ENCODE assay signal across 14 cellular contexts in the genomic region with DNA sequence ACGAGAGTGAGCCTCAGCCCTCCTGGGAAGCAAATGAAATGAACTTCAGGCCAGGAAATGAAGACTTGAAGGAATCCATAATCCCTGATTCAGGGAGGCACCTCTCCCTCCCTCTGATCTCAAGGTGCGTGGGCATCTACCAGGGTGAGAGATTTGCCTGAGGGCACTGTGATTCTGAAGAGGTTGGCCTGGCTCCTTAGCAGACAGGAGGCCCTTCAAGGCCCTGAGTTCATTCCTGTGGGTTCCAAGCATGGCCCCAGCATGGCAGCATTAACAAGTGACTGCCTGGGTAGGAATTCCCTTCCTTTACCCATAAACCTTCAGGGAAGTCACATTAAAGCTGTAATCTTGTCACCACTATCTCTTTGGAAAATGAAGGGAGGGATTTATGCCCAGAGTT. TPM values are rescaled to one million over a fixed set of nuclear protein-coding genes. Genes with fewer than 3 reads are reported as not detected.
DNase-seq lines count a peak whose midpoint lies in the region; FAIRE-seq and TF ChIP-seq lines count a peak whose summit lies in the region.
"Had no signal": no experiment of that assay in that cellular context is flagged by ENCODE, and none has a peak within 500 bp of the region (broad histone marks: within the 10 kb centered on the region; RNA-seq: fewer than 3 reads in every experiment).

No MANE protein-coding gene starts in this region.

- peaks cover 3% of the 10 kb centered on the region; the same call in 1 of the 2 replicates for H3K4me1 ChIP-seq in HEK293 (ENCODE audit: control insufficient read depth, insufficient read depth, low read length)
- H3K4me1 ChIP-seq in colonic mucosa = no peaks in the 10 kb centered on the region
- peaks cover 45 to 49% of the 10 kb centered on the region in 2 experiments for H3K4me1 ChIP-seq in neutrophil (ENCODE audit: control insufficient read depth in 1 of 2, insufficient read depth in 1 of 2, low read depth in 1 of 2, low read length in 1 of 2)

- H3K36me3 ChIP-seq in HEK293 (ENCODE audit: control insufficient read depth in 2 of 2, insufficient read depth in 1 of 2, low read length in 2 of 2) (no peaks in the 10 kb centered on the region), colonic mucosa (no peaks in the 10 kb centered on the region), neutrophil (no peaks in the 10 kb centered on the region)

- no peak for FAIRE-seq in H54 (lab: Jason Lieb, UNC)
- FAIRE-seq: urothelium cell line had no signal

- intact Hi-C loops in colonic mucosa (cut with DNase I) = loop anchor here (5.0 to 10.0 kb wide), 2 partner anchors 71 to 171 kb away; no protein-coding TSS in a partner anchor

- peak overlapping the region in 1 of 2 donors; percentile 23 for H3K9ac ChIP-seq in colonic mucosa (ENCODE audit: low read depth in 2 of 2, low read length in 2 of 2)

- H3K4me3 ChIP-seq in HEK293 (ENCODE audit: low read depth, low read length) = no peak overlapping the region
- no peak overlapping the region for H3K4me3 ChIP-seq in colonic mucosa
- no peak overlapping the region for H3K4me3 ChIP-seq in neutrophil (ENCODE audit: low read depth in 1 of 2, low read length in 1 of 2)

- H3K27ac ChIP-seq in HEK293 (ENCODE audit: extremely low read depth, low read depth, low read length) (no peak overlapping the region), colonic mucosa (peak overlapping the region; percentile 31), neutrophil (peak overlapping the region; percentile 87)

- DNase-seq in AG08395 (ENCODE audit: low spot score) = peak; percentile 33
- DNase-seq in colonic mucosa = no peak
- no peak for DNase-seq in H54 (ENCODE audit: insufficient read length, low spot score)
- no peak for DNase-seq in effector CD4-positive, alpha-beta T cell
- DNase-seq in NCI-H1092 treated with DMSO at 0.1 percent for 48 hours (lab: John Stamatoyannopoulos, UW) = no peak
- no peak for DNase-seq in COLO829 (ENCODE audit: low spot score)
- DNase-seq: activated CD4-positive, CD25-positive, alpha-beta regulatory T cell; activated T-cell treated with anti-CD3 and anti-CD28 coated beads for 4 hours; anterior cingulate cortex; DMS79; NK-92 treated with Interleukin-12 subunit alpha and Interleukin-12 subunit beta, amount 100 ng/mL, for 24 hours had no signal

- no peak for TF ChIP-seq POLR2A in H54 (IDR thresholded peaks at IDR 0.05; ENCODE audit: low read depth, low read length)

- TF ChIP-seq CTCF in HEK293 (tag by site-specific recombination; IDR thresholded peaks at IDR 0.05) = no peak
- no peak for TF ChIP-seq CTCF in colonic mucosa (IDR thresholded peaks at IDR 0.05)
- no peak for TF ChIP-seq CTCF in neutrophil (IDR thresholded peaks at IDR 0.05)

- CTCF ChIA-PET in HEK293 (lab: Yijun Ruan, JAX) = interaction anchor here (0.7 to 4.6 kb wide), 8 partner anchors 8 to 433 kb away, joined by 3 to 29 read pairs (median 6); no protein-coding TSS in a partner anchor

- H3K27me3 ChIP-seq in colonic mucosa = no peaks in the 10 kb centered on the region
- no peaks in the 10 kb centered on the region for H3K27me3 ChIP-seq in neutrophil

- POLR2A ChIA-PET in HEK293 (lab: Yijun Ruan, JAX) = no interaction called here

- no peaks in the 10 kb centered on the region for H3K9me3 ChIP-seq in HEK293 (ENCODE audit: control insufficient read depth, insufficient read depth, low read depth, low read length)
- H3K9me3 ChIP-seq in colonic mucosa = no peaks in the 10 kb centered on the region
- no peaks in the 10 kb centered on the region for H3K9me3 ChIP-seq in neutrophil

TF ChIP-seq in HEK293, 187 proteins besides CTCF, POLR2A, EP300 and RAD21:
- TF ChIP-seq ZFP41 (tag by site-specific recombination; IDR thresholded peaks at IDR 0.05; ENCODE audit: borderline replicate concordance) (no peak), EGR2 (tag by site-specific recombination; IDR thresholded peaks at IDR 0.05; ENCODE audit: low read depth) (0 out of 2 replicates have a peak, but pooled peaks have one; percentile 5)

RNA-seq across cellular contexts. Expression of gene IFNGR2, which starts 29.8 kb away (rescaled TPM):
- 100 to 1,000 TPM in 1 of 2 donors, 10 to 100 TPM in 1; 53.7 to 128 TPM for total RNA-seq in colonic mucosa

RNA-seq across cellular contexts. Expression of gene IFNAR1, which starts 48.7 kb away (rescaled TPM):
- total RNA-seq in colonic mucosa = 10 to 100 TPM; 32.3 to 62.2 TPM
